8 cellular contexts compared by ENCODE assay signal in the genomic region with DNA sequence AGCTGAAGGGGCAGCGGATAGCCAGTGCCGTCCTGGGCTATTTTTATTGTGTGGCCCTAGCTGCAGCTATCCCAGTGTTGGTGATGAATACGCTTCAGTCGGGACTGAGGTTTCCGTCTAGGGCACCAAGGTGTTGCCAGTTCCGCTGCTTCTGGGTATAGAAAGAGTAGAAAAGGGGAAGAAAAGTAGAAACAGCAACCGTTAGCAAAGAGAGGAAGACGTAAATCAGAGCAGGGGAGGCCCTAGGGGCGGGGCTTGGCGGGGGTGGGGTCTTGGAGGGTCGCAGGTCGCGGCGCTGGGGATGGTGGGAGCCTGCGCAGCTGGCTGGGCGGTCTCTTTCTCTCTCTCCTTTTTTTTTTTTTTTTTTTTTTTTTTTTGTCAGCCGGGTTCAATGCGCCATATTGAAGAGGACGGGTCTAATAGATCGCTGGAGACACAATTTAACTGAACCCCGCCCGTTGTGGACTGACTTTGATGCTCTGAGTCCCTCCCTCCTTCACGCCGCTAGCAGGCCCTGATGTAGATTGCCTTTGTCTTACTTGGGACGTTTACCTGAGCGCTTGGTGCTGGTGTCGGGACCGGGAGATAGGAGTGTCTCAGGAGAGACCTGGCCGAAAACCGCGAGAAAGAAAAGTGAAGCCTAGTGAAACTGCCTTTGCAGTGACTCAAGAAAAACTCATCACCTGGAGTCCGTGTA. TPM values are rescaled to one million over a fixed set of nuclear protein-coding genes. Genes with fewer than 3 reads are reported as not detected.
DNase-seq lines count a peak whose midpoint lies in the region; FAIRE-seq lines count a peak whose summit lies in the region.

No MANE protein-coding gene starts in this region.

- no peaks in the 10 kb centered on the region for H3K36me3 ChIP-seq in ectodermal cell (ENCODE audit: control insufficient read depth, insufficient read depth, low read length)

- 0 to 1% methylated on average over 30 to 31 of the region's 32 CpGs for WGBS in ectodermal cell, 2 experiments

- no peak for FAIRE-seq in RCC 7860 (lab: Jason Lieb, UNC)

- H3K27me3 ChIP-seq in ectodermal cell (ENCODE audit: control insufficient read depth, insufficient read depth, low read length, poor library complexity, severe bottlenecking) = no peaks in the 10 kb centered on the region

- peak overlapping the region; percentile 8 for H3K27ac ChIP-seq in ectodermal cell (ENCODE audit: insufficient read depth, low read depth, low read length, poor library complexity, severe bottlenecking)

- H3K4me1 ChIP-seq in ectodermal cell (ENCODE audit: control insufficient read depth, insufficient read depth, low read length) = no peaks in the 10 kb centered on the region

- H3K4me3 ChIP-seq in ectodermal cell (ENCODE audit: insufficient read depth, low read depth, low read length) = peak overlapping the region; percentile 54

- peak; percentile 51 for DNase-seq in activated CD8-positive, alpha-beta memory T cell treated with anti-CD3 and anti-CD28 coated beads, Interleukin-2, amount 50 U/mL, for 24 hours (ENCODE audit: extremely low read depth)
- no peak for DNase-seq in activated CD8-positive, alpha-beta memory T cell treated with anti-CD3 and anti-CD28 coated beads for 24 hours
- peak; percentile 54 for DNase-seq in RCC 7860 (ENCODE audit: low spot score)
- DNase-seq in occipital lobe (lab: John Stamatoyannopoulos, UW) = peak; percentile 6
- DNase-seq in stimulated activated naive CD4-positive, alpha-beta T cell treated with Interleukin-2 at 50 U/mL for 16 hours (lab: John Stamatoyannopoulos, UW) = no peak
- DNase-seq in NCI-H146 treated with DMSO at 0.1 percent for 48 hours (lab: John Stamatoyannopoulos, UW; ENCODE audit: unreplicated experiment) = no peak
- DNase-seq in NCI-H1436 treated with DMSO at 0.1 percent for 48 hours (lab: John Stamatoyannopoulos, UW) = no peak

- H3K9me3 ChIP-seq in ectodermal cell (ENCODE audit: control insufficient read depth, low read length) = no peaks in the 10 kb centered on the region

RNA-seq across cellular contexts. Expression of gene USP9Y, which starts 38.9 kb away (rescaled TPM):
- 21.8 TPM for polyA plus RNA-seq in ectodermal cell (2013, experiment 1 of 4)
- polyA plus RNA-seq in ectodermal cell (2013, experiment 2 of 4) = 24.3 TPM
- 18.2 TPM for polyA plus RNA-seq in ectodermal cell (2013, experiment 3 of 4)
- polyA plus RNA-seq in ectodermal cell (2013, experiment 4 of 4) = 23.3 TPM
- not detected for total RNA-seq in occipital lobe

Comparison
In these comparisons a context has a peak if more than half of its experiments do, and no peak if none do; other contexts are left out.
1. DNase-seq: peak in activated CD8-positive, alpha-beta memory T cell treated with anti-CD3 and anti-CD28 coated beads, Interleukin-2, amount 50 U/mL, for 24 hours (single experiment), RCC 7860 (single experiment) and occipital lobe (single experiment); none in activated CD8-positive, alpha-beta memory T cell treated with anti-CD3 and anti-CD28 coated beads for 24 hours (single experiment), stimulated activated naive CD4-positive, alpha-beta T cell treated with Interleukin-2 at 50 U/mL for 16 hours (single experiment), NCI-H146 treated with DMSO at 0.1 percent for 48 hours (single experiment) and NCI-H1436 treated with DMSO at 0.1 percent for 48 hours (single experiment).